ENCODE assay signal across 20 cellular contexts in genomic region chr15:31234815-31235214, GRCh38.
DNase-seq lines count a peak whose midpoint lies in the region; ATAC-seq and TF ChIP-seq lines count a peak whose summit lies in the region.
"Had no signal": no experiment of that assay in that cellular context is flagged by ENCODE, and none has a peak within 500 bp of the region (broad histone marks: within the 10 kb centered on the region; RNA-seq: fewer than 3 reads in every experiment).

No MANE protein-coding gene starts in this region.

- ATAC-seq in WTC11: no peak
- ATAC-seq in HG02610 (IDR thresholded peaks at IDR 0.05; ENCODE audit: unreplicated experiment): no peak
- no peak for ATAC-seq in activated CD4-positive, CD25-positive, alpha-beta regulatory T cell treated with anti-CD3 and anti-CD28 coated beads, Interleukin-2, amount 50 U/mL, for 24 hours
- ATAC-seq: GM23338 had no signal

- H2AFZ ChIP-seq in SU-DHL-6 (ENCODE audit: low read depth, low read length, severe bottlenecking) (no peak overlapping the region), mesenchymal stem cell (ENCODE audit: low read depth, low read length) (no peak overlapping the region)
- H2AFZ ChIP-seq: GM23338 had no signal

- H3F3A ChIP-seq in DOHH2 (ENCODE audit: control insufficient read depth, insufficient read depth): peaks cover 51% of the 10 kb centered on the region
- H3F3A ChIP-seq in SU-DHL-6 (ENCODE audit: insufficient read depth): peaks cover 31% of the 10 kb centered on the region

- no peaks in the 10 kb centered on the region for H3K9me3 ChIP-seq in breast epithelium
- H3K9me3 ChIP-seq in DOHH2 (ENCODE audit: control insufficient read depth, insufficient read depth, low read length): no peaks in the 10 kb centered on the region
- H3K9me3 ChIP-seq in SU-DHL-6 (ENCODE audit: insufficient read depth, low read length): no peaks in the 10 kb centered on the region
- no peaks in the 10 kb centered on the region for H3K9me3 ChIP-seq in mesenchymal stem cell (ENCODE audit: control insufficient read depth, low read length)
- H3K9me3 ChIP-seq: SJSA1 had no signal

- POLR2A ChIA-PET in MCF 10A (lab: Yijun Ruan, JAX): no interaction called here
- POLR2A ChIA-PET in WTC11 (lab: Charles Lee): no interaction called here

- H4K8ac ChIP-seq in mesenchymal stem cell (ENCODE audit: low read length): no peak overlapping the region

- TF ChIP-seq POLR2A in breast epithelium (IDR thresholded peaks at IDR 0.05): no peak

- CTCF ChIA-PET in MCF 10A (lab: Yijun Ruan, JAX) (interaction anchor here (0.6 kb wide), 1 partner anchor 46 kb away, joined by 3 read pairs; no protein-coding TSS in a partner anchor), WTC11 (lab: Charles Lee) (no interaction called here)

- H3K79me1 ChIP-seq in mesenchymal stem cell (replicated peaks; ENCODE audit: low read length, poor library complexity, severe bottlenecking): no peaks in the 10 kb centered on the region

- no peak overlapping the region for H2BK120ac ChIP-seq in mesenchymal stem cell (ENCODE audit: low read depth, low read length)

- no TSS peak for BruUV-seq in MCF 10A (replicated peaks; lab: Mats Ljungman, UMichigan)

- peak overlapping the region in 1 of 2 experiments; percentile 67 for H2BK12ac ChIP-seq in mesenchymal stem cell (ENCODE audit: low read length in 2 of 2)

- H2BK15ac ChIP-seq in mesenchymal stem cell (ENCODE audit: low read depth, poor library complexity, severe bottlenecking): no peak overlapping the region

- H3K9ac ChIP-seq in SU-DHL-6 (ENCODE audit: low read length) (no peak overlapping the region), mesenchymal stem cell (ENCODE audit: low read length) (no peak overlapping the region)

- H3K27ac Mint-ChIP-seq in MCF 10A (ENCODE audit: low read depth, unreplicated experiment) (peak overlapping the region; percentile 18), WTC11 (no peak overlapping the region)
- H3K27ac Mint-ChIP-seq: GM23338 had no signal

- peak overlapping the region in 1 of 2 experiments; percentile 4 for H3K4ac ChIP-seq in mesenchymal stem cell (ENCODE audit: low read depth in 1 of 2, low read length in 2 of 2)

- peaks cover 5% of the 10 kb centered on the region for H3K79me2 ChIP-seq in DOHH2 (ENCODE audit: control insufficient read depth, low read length)
- no peaks in the 10 kb centered on the region for H3K79me2 ChIP-seq in SU-DHL-6 (ENCODE audit: insufficient read depth, low read length)

- intact Hi-C loops in MCF 10A (cut with micrococcal nuclease) (loop anchor here (5.0 kb wide), 1 partner anchor 92 kb away; the partner anchor contains the start of gene KLF13), breast epithelium (cut with DNase I; ENCODE audit: low total_unique reads) (no loop called here)

- no peak overlapping the region for H3K14ac ChIP-seq in mesenchymal stem cell (ENCODE audit: low read length in 2 of 2)

- peak overlapping the region; percentile 47 for H2AK5ac ChIP-seq in mesenchymal stem cell (ENCODE audit: low read length, severe bottlenecking)

- no peak overlapping the region for H3K23ac ChIP-seq in mesenchymal stem cell (ENCODE audit: low read length in 2 of 2)

- H4K91ac ChIP-seq in mesenchymal stem cell (ENCODE audit: low read length): no peak overlapping the region

- H3K27me3 ChIP-seq in breast epithelium (no peaks in the 10 kb centered on the region), DOHH2 (ENCODE audit: control insufficient read depth, low read length) (no peaks in the 10 kb centered on the region), SU-DHL-6 (ENCODE audit: low read length) (no peaks in the 10 kb centered on the region), mesenchymal stem cell (ENCODE audit: control insufficient read depth in 1 of 2, insufficient read depth in 1 of 2, low read length in 2 of 2) (peaks cover 6 to 16% of the 10 kb centered on the region in 2 experiments)
- H3K27me3 ChIP-seq: BE2C, SJSA1 had no signal

- H3K4me2 ChIP-seq in DOHH2 (ENCODE audit: low read length) (peak overlapping the region; percentile 60), SU-DHL-6 (ENCODE audit: low read depth, low read length, poor library complexity, severe bottlenecking) (no peak overlapping the region), mesenchymal stem cell (ENCODE audit: low read length, poor library complexity, severe bottlenecking) (no peak overlapping the region)
- H3K4me2 ChIP-seq: GM23338 had no signal

- no peak overlapping the region for H2BK5ac ChIP-seq in mesenchymal stem cell (ENCODE audit: low read depth, low read length, poor library complexity, severe bottlenecking)

- no peaks in the 10 kb centered on the region for H3K36me3 Mint-ChIP-seq in MCF 10A (ENCODE audit: insufficient read depth, unreplicated experiment)
- H3K36me3 Mint-ChIP-seq in WTC11: no peaks in the 10 kb centered on the region
- H3K36me3 Mint-ChIP-seq: CD4-positive, alpha-beta memory T cell had no signal

- no peak overlapping the region for H3K4me3 ChIP-seq in breast epithelium
- peak overlapping the region; percentile 12; the same call in 1 of the 2 replicates for H3K4me3 ChIP-seq in DOHH2 (ENCODE audit: low read length)
- no peak overlapping the region for H3K4me3 ChIP-seq in SU-DHL-6 (ENCODE audit: insufficient read depth, low read length, poor library complexity, severe bottlenecking)
- H3K4me3 ChIP-seq in mesenchymal stem cell (ENCODE audit: insufficient read depth in 1 of 2, low read depth in 1 of 2, low read length in 2 of 2): no peak overlapping the region
- H3K4me3 ChIP-seq: GM23338, SJSA1 had no signal

- H3K4me1 ChIP-seq in breast epithelium (peaks cover 0 to 16% of the 10 kb centered on the region in 2 donors), DOHH2 (ENCODE audit: control insufficient read depth, low read length) (peaks cover 96% of the 10 kb centered on the region), mesenchymal stem cell (ENCODE audit: control insufficient read depth, insufficient read depth, low read depth, low read length) (peaks cover 16% of the 10 kb centered on the region)

- H3K4me1 Mint-ChIP-seq in MCF 10A (ENCODE audit: insufficient read depth, unreplicated experiment): peaks cover 20% of the 10 kb centered on the region
- no peaks in the 10 kb centered on the region for H3K4me1 Mint-ChIP-seq in WTC11
- H3K4me1 Mint-ChIP-seq: GM23338 had no signal

- no peak overlapping the region for H3K4me3 Mint-ChIP-seq in MCF 10A (ENCODE audit: unreplicated experiment)
- H3K4me3 Mint-ChIP-seq in WTC11: no peak overlapping the region
- H3K4me3 Mint-ChIP-seq: CD4-positive, alpha-beta memory T cell; GM23338 had no signal

- WGBS in mesenchymal stem cell: 75% methylated on average over 4 of the region's 5 CpGs

- H3K9me3 Mint-ChIP-seq in MCF 10A (ENCODE audit: unreplicated experiment): no peaks in the 10 kb centered on the region
- H3K9me3 Mint-ChIP-seq in WTC11: peaks cover 3% of the 10 kb centered on the region; the same call in 1 of the 2 replicates
- H3K9me3 Mint-ChIP-seq: CD4-positive, alpha-beta memory T cell; GM23338 had no signal

- no peaks in the 10 kb centered on the region for H4K20me1 ChIP-seq in DOHH2 (ENCODE audit: control insufficient read depth, insufficient read depth, low read depth, low read length)
- H4K20me1 ChIP-seq in SU-DHL-6 (ENCODE audit: low read depth, low read length): no peaks in the 10 kb centered on the region

- no peaks in the 10 kb centered on the region for H3K36me3 ChIP-seq in breast epithelium
- H3K36me3 ChIP-seq in DOHH2 (ENCODE audit: control insufficient read depth, low read length): peaks cover 7% of the 10 kb centered on the region
- no peaks in the 10 kb centered on the region for H3K36me3 ChIP-seq in SU-DHL-6 (ENCODE audit: low read length)
- no peaks in the 10 kb centered on the region for H3K36me3 ChIP-seq in mesenchymal stem cell (ENCODE audit: control insufficient read depth in 1 of 2, insufficient read depth in 2 of 2, low read depth in 1 of 2, low read length in 2 of 2)
- H3K36me3 ChIP-seq: BE2C, SJSA1 had no signal

- DNase-seq in MCF 10A (ENCODE audit: unreplicated experiment): no peak
- DNase-seq in breast epithelium (ENCODE audit: low spot score in 2 of 2): no peak
- no peak for DNase-seq in mesenchymal stem cell
- DNase-seq in WTC11 (ENCODE audit: low spot score): no peak
- DNase-seq: BE2C; CD4-positive, alpha-beta memory T cell; DMS153; GF-D8; HCEC 1CT; KBM-7; NCI-H187; NCI-H2107; NCI-H510A treated with DMSO at 0.1 percent for 48 hours; NCI-H774 had no signal

- no peak for TF ChIP-seq CTCF in MCF 10A (IDR thresholded peaks at IDR 0.05; ENCODE audit: unreplicated experiment)
- TF ChIP-seq CTCF in breast epithelium (IDR thresholded peaks at IDR 0.05): no peak
- TF ChIP-seq CTCF in DOHH2 (IDR thresholded peaks at IDR 0.05; ENCODE audit: low read depth, low read length, poor library complexity, severe bottlenecking): no peak
- no peak for TF ChIP-seq CTCF in SU-DHL-6 (IDR thresholded peaks at IDR 0.05; ENCODE audit: insufficient read depth, low read length, poor library complexity, severe bottlenecking)
- no peak for TF ChIP-seq CTCF in WTC11 (IDR thresholded peaks at IDR 0.05)

- H3K9me2 ChIP-seq in DOHH2 (replicated peaks; ENCODE audit: control insufficient read depth, low read length): no peaks in the 10 kb centered on the region
- H3K9me2 ChIP-seq in SU-DHL-6 (replicated peaks; ENCODE audit: insufficient read depth, low read length): no peaks in the 10 kb centered on the region

- H3K27ac ChIP-seq in breast epithelium (no peak overlapping the region), DOHH2 (ENCODE audit: low read depth, low read length) (peak overlapping the region; percentile 90), SU-DHL-6 (ENCODE audit: low read depth, low read length) (peak overlapping the region; percentile 71; the same call in 1 of the 2 replicates), mesenchymal stem cell (ENCODE audit: low read length, poor library complexity, severe bottlenecking) (no peak overlapping the region)
- H3K27ac ChIP-seq: SJSA1 had no signal

- H3K27me3 Mint-ChIP-seq in MCF 10A (ENCODE audit: insufficient read depth, unreplicated experiment): no peaks in the 10 kb centered on the region
- H3K27me3 Mint-ChIP-seq in WTC11 (ENCODE audit: low read depth): peaks cover 5% of the 10 kb centered on the region; the same call in 1 of the 2 replicates
- H3K27me3 Mint-ChIP-seq: CD4-positive, alpha-beta memory T cell had no signal

- H3K18ac ChIP-seq in mesenchymal stem cell (ENCODE audit: low read depth in 1 of 2, low read length in 2 of 2): no peak overlapping the region

TF ChIP-seq in WTC11, 78 proteins besides CTCF, POLR2A, EP300 and RAD21:
- no peak for TF ChIP-seq RELA (CRISPR knock-in tag; IDR thresholded peaks at IDR 0.05; ENCODE audit: borderline replicate concordance)
- no peak for TF ChIP-seq NR2C2 (CRISPR knock-in tag; IDR thresholded peaks at IDR 0.05)
- TF ChIP-seq ZNF232 (CRISPR knock-in tag; IDR thresholded peaks at IDR 0.05): no peak
- no peak for TF ChIP-seq PREB (CRISPR knock-in tag; IDR thresholded peaks at IDR 0.05; ENCODE audit: borderline replicate concordance)
TF ChIP-seq in WTC11: peak in this region for 0.

Comparison
In these comparisons a context has a peak if more than half of its experiments do, and no peak if none do; other contexts are left out.
1. H3K27ac ChIP-seq: peak in DOHH2 (single experiment) and SU-DHL-6 (single experiment); none in breast epithelium (0 of 2) and mesenchymal stem cell (single experiment).